ENCODE assay signal across 1 cellular context in genomic region chr1:150963535-150964489, GRCh38.
TF ChIP-seq lines count a peak whose summit lies in the region.

No MANE protein-coding gene starts in this region.

TF ChIP-seq in WTC11, 78 proteins besides CTCF, POLR2A, EP300 and RAD21 (continued from another document):
- TF ChIP-seq ZNF512 (CRISPR knock-in tag; IDR thresholded peaks at IDR 0.05; ENCODE audit: borderline replicate concordance) (no peak), NR1H2 (CRISPR knock-in tag; IDR thresholded peaks at IDR 0.05) (no peak), CBFB (CRISPR knock-in tag; IDR thresholded peaks at IDR 0.05; ENCODE audit: low read depth) (no peak), ZNF219 (CRISPR knock-in tag; IDR thresholded peaks at IDR 0.05; ENCODE audit: borderline replicate concordance) (no peak), ZNF532 (CRISPR knock-in tag; IDR thresholded peaks at IDR 0.05; ENCODE audit: borderline replicate concordance) (no peak), FOXP4 (CRISPR knock-in tag; IDR thresholded peaks at IDR 0.05) (no peak), PREB (CRISPR knock-in tag; IDR thresholded peaks at IDR 0.05; ENCODE audit: borderline replicate concordance) (no peak)
